In the genomic region with DNA sequence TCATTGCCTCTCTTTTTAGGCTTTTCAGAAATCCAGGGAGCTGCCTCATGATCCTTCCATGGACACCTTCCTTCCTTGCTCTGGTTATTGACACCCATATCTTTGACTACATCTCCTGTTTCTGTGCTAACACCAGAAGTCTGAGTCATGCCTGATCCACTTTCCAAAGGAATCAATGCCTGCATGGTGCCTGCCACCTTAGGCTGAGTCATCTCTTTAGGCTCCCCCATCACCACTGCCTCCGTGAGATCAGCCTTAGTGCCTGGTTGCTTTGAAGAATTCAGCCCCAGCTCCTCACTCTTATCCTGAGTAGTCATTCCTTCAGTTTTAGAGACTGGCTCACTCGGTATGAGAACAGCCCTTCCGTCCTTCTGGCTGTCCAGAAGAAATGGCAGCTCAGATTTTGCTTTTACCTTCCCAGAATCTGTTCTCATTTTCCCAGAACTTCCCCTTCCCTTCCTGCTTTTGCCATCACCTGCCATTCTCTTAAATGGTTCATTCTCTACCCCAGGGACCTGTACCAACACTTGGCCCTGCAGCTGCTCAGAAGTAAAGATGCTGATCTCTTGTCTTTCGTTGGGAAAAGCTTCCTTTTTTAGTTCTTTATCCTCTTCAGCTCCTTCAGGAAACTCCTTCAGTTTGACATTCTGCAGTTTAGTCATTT, we compare ENCODE assay signal across 11 cellular contexts.
DNase-seq lines count a peak whose midpoint lies in the region; ATAC-seq, FAIRE-seq and TF ChIP-seq lines count a peak whose summit lies in the region.
"Had no signal": no experiment of that assay in that cellular context is flagged by ENCODE, and none has a peak within 500 bp of the region (broad histone marks: within the 10 kb centered on the region; RNA-seq: fewer than 3 reads in every experiment).

No MANE protein-coding gene starts in this region.

- ATAC-seq in GM18519 (IDR thresholded peaks at IDR 0.05; ENCODE audit: low FRiP score, unreplicated experiment): no peak

- H4K5ac ChIP-seq in mesendoderm (ENCODE audit: low read length): no peak overlapping the region

- H3K4me2 ChIP-seq in mesendoderm (ENCODE audit: low read length): no peak overlapping the region

- H3K27me3 ChIP-seq in HUES48 (ENCODE audit: control insufficient read depth, insufficient read depth, low read length) (no peaks in the 10 kb centered on the region), mesendoderm (ENCODE audit: insufficient read depth, low read length, poor library complexity) (no peaks in the 10 kb centered on the region)

- no peak overlapping the region for H3K56ac ChIP-seq in mesendoderm (ENCODE audit: low read length)

- peaks cover 6% of the 10 kb centered on the region; the same call in 1 of the 2 replicates for H3K4me1 ChIP-seq in HUES48 (ENCODE audit: control insufficient read depth, insufficient read depth, low read length)
- H3K4me1 ChIP-seq in mesendoderm (ENCODE audit: control insufficient read depth, low read depth, low read length): peaks cover 5% of the 10 kb centered on the region

- H3K79me1 ChIP-seq in mesendoderm (ENCODE audit: low read length): peaks cover 3% of the 10 kb centered on the region

- no peak overlapping the region for H3K4me3 ChIP-seq in HUES48 (ENCODE audit: low read depth, low read length)
- H3K4me3 ChIP-seq in mesendoderm (ENCODE audit: low read length): no peak overlapping the region

- no peaks in the 10 kb centered on the region for H3K79me2 ChIP-seq in mesendoderm (ENCODE audit: control insufficient read depth, insufficient read depth, low read length)

- H3K23ac ChIP-seq in mesendoderm (ENCODE audit: low read length): no peak overlapping the region

- no peak overlapping the region for H2BK120ac ChIP-seq in mesendoderm (ENCODE audit: low read depth, low read length)

- TF ChIP-seq CTCF in D721Med (IDR thresholded peaks at IDR 0.05; ENCODE audit: insufficient read depth, missing control alignments): no peak

- peak overlapping the region; percentile 76 for H3K27ac ChIP-seq in HUES48 (ENCODE audit: low read depth, low read length)
- peak overlapping the region; percentile 74 for H3K27ac ChIP-seq in mesendoderm (ENCODE audit: low read depth, low read length)

- FAIRE-seq in D721Med (lab: Jason Lieb, UNC): no peak

- H3K36me3 ChIP-seq in HUES48 (ENCODE audit: control insufficient read depth, insufficient read depth, low read length) (peaks cover 57% of the 10 kb centered on the region), mesendoderm (ENCODE audit: control insufficient read depth, insufficient read depth, low read length) (peaks cover 10% of the 10 kb centered on the region)

- no peak overlapping the region for H2AK5ac ChIP-seq in mesendoderm (ENCODE audit: low read length)

- WGBS in mesendoderm (ENCODE audit: extremely low coverage, insufficient coverage, low lambda C conversion rate): no CpG with 5 or more reads among the region's 4 CpGs

- H4K8ac ChIP-seq in mesendoderm (ENCODE audit: low read depth, low read length): no peak overlapping the region

- H3K18ac ChIP-seq in mesendoderm (ENCODE audit: low read length): no peak overlapping the region

- no peak overlapping the region for H2BK15ac ChIP-seq in mesendoderm (replicated peaks; ENCODE audit: low read depth)

- H3K9me3 ChIP-seq in HUES48 (ENCODE audit: control insufficient read depth, insufficient read depth, low read length): no peaks in the 10 kb centered on the region

- no peak overlapping the region for H2BK5ac ChIP-seq in mesendoderm (ENCODE audit: low read length)

- H3K4ac ChIP-seq in mesendoderm (ENCODE audit: low read depth, low read length): no peak overlapping the region

- no peak overlapping the region; the same call in 1 of the 2 replicates for H3K9ac ChIP-seq in HUES48 (ENCODE audit: low read depth, low read length)
- H3K9ac ChIP-seq in mesendoderm (ENCODE audit: low read length): no peak overlapping the region

- DNase-seq in AG20443 (ENCODE audit: low spot score) (peak; percentile 77), brain pericyte (ENCODE audit: low read depth, low spot score) (peak; percentile 67), mesendoderm (peak; percentile 93), AML-193 (lab: John Stamatoyannopoulos, UW) (no peak), D721Med (ENCODE audit: insufficient read length, low spot score) (no peak)
- DNase-seq in stimulated activated CD4-positive, alpha-beta T cell treated with anti-CD3 and anti-CD28 coated beads, Interleukin-4, amount 100 ng/mL, for 24 hours: no peak
- DNase-seq: activated CD4-positive, CD25-positive, alpha-beta regulatory T cell treated with anti-CD3 and anti-CD28 coated beads, Interleukin-2, amount 50 U/mL, for 72 hours; NCI-H1694 treated with DMSO at 0.1 percent for 48 hours; retina had no signal

Comparison
In these comparisons a context has a peak if more than half of its experiments do, and no peak if none do; other contexts are left out.
1. DNase-seq: peak in AG20443 (single experiment), brain pericyte (single experiment) and mesendoderm (single experiment); none in AML-193 (0 of 2), D721Med (single experiment) and stimulated activated CD4-positive, alpha-beta T cell treated with anti-CD3 and anti-CD28 coated beads, Interleukin-4, amount 100 ng/mL, for 24 hours (single experiment).